In genomic region chr5:95843733-95844223, GRCh38 we compare ENCODE assay signal across 9 cellular contexts. TPM values are rescaled to one million over a fixed set of nuclear protein-coding genes. Genes with fewer than 3 reads are reported as not detected.
A peak's percentile ranks its signal among the peaks of the same experiment; 100 is the strongest.
DNase-seq lines count a peak whose midpoint lies in the region; ATAC-seq, FAIRE-seq and TF ChIP-seq lines count a peak whose summit lies in the region.
"Had no signal": no experiment of that assay in that cellular context is flagged by ENCODE, and none has a peak within 500 bp of the region (broad histone marks: within the 10 kb centered on the region; RNA-seq: fewer than 3 reads in every experiment).

No MANE protein-coding gene starts in this region.

- TF ChIP-seq CTCF in upper lobe of left lung (IDR thresholded peaks at IDR 0.05): no peak

- peak overlapping the region; percentile 61 for H3K9ac ChIP-seq in adipocyte (ENCODE audit: low read length)

- H3K9me3 Mint-ChIP-seq in activated naive CD8-positive, alpha-beta T cell treated with anti-CD3 and anti-CD28 coated beads, Interleukin-2, amount 50 U/mL, for 24 hours: no peaks in the 10 kb centered on the region
- H3K9me3 Mint-ChIP-seq in activated naive CD8-positive, alpha-beta T cell treated with anti-CD3 and anti-CD28 coated beads for 36 hours: no peaks in the 10 kb centered on the region
- H3K9me3 Mint-ChIP-seq: H9 had no signal

- H3K9me3 ChIP-seq in adipocyte (ENCODE audit: control insufficient read depth, low read length): no peaks in the 10 kb centered on the region
- H3K9me3 ChIP-seq in upper lobe of left lung: no peaks in the 10 kb centered on the region

- peak overlapping the region; percentile 37 for H3K4me3 ChIP-seq in adipocyte (ENCODE audit: low read length)
- no peak overlapping the region for H3K4me3 ChIP-seq in upper lobe of left lung

- no peak for ATAC-seq in activated naive CD8-positive, alpha-beta T cell treated with anti-CD3 and anti-CD28 coated beads, Interleukin-2, amount 50 U/mL, for 24 hours
- ATAC-seq in left lobe of liver (peak; percentile 66), upper lobe of left lung (ENCODE audit: low FRiP score in 2 of 2) (peak; percentile 15 to 43), HG03439 (IDR thresholded peaks at IDR 0.05; ENCODE audit: unreplicated experiment) (no peak)

- DNase-seq in activated naive CD8-positive, alpha-beta T cell treated with anti-CD3 and anti-CD28 coated beads, Interleukin-2, amount 50 U/mL, for 24 hours: no peak
- no peak for DNase-seq in activated naive CD8-positive, alpha-beta T cell treated with anti-CD3 and anti-CD28 coated beads for 36 hours
- DNase-seq in adipocyte (ENCODE audit: low read depth): peak; percentile 10
- DNase-seq in left lobe of liver (ENCODE audit: low spot score): peak; percentile 77
- peak in 1 of 2 donors; percentile 71 for DNase-seq in upper lobe of left lung
- DNase-seq in frontal cortex (ENCODE audit: low spot score in 2 of 2): no peak
- no peak for DNase-seq in inferior parietal cortex (ENCODE audit: extremely low spot score)

- peaks cover 67% of the 10 kb centered on the region for H3K4me1 ChIP-seq in adipocyte (ENCODE audit: control insufficient read depth, insufficient read depth, low read length)
- peaks cover 25 to 37% (median 30%) of the 10 kb centered on the region in 4 donors for H3K4me1 ChIP-seq in upper lobe of left lung

- no peak for FAIRE-seq in frontal cortex (lab: Jason Lieb, UNC)

- H3K27ac ChIP-seq in upper lobe of left lung: peak overlapping the region; percentile 78 to 82 (median 80)

- 32 to 55% methylated on average over 3 of the region's 3 CpGs for WGBS in upper lobe of left lung, 2 donors

- peak in 1 of 4 donors; percentile 73 for TF ChIP-seq EP300 in upper lobe of left lung (IDR thresholded peaks at IDR 0.05)

- H3K27ac Mint-ChIP-seq in activated naive CD8-positive, alpha-beta T cell treated with anti-CD3 and anti-CD28 coated beads, Interleukin-2, amount 50 U/mL, for 24 hours: peak overlapping the region; percentile 86
- no peak overlapping the region for H3K27ac Mint-ChIP-seq in activated naive CD8-positive, alpha-beta T cell treated with anti-CD3 and anti-CD28 coated beads for 36 hours
- H3K27ac Mint-ChIP-seq: H9 had no signal

- H3K27me3 ChIP-seq in adipocyte (replicated peaks; ENCODE audit: control insufficient read depth, insufficient read depth, low read length): no peaks in the 10 kb centered on the region
- no peaks in the 10 kb centered on the region for H3K27me3 ChIP-seq in upper lobe of left lung

- no peak for TF ChIP-seq POLR2A in upper lobe of left lung (IDR thresholded peaks at IDR 0.05)

- H3K36me3 ChIP-seq in adipocyte (ENCODE audit: control insufficient read depth, insufficient read depth, low read length, severe bottlenecking): no peaks in the 10 kb centered on the region
- no peaks in the 10 kb centered on the region for H3K36me3 ChIP-seq in upper lobe of left lung

- H3K4me3 Mint-ChIP-seq in activated naive CD8-positive, alpha-beta T cell treated with anti-CD3 and anti-CD28 coated beads, Interleukin-2, amount 50 U/mL, for 24 hours: no peak overlapping the region
- H3K4me3 Mint-ChIP-seq in activated naive CD8-positive, alpha-beta T cell treated with anti-CD3 and anti-CD28 coated beads for 36 hours: no peak overlapping the region
- H3K4me3 Mint-ChIP-seq: H9 had no signal

- H3K27me3 Mint-ChIP-seq in activated naive CD8-positive, alpha-beta T cell treated with anti-CD3 and anti-CD28 coated beads, Interleukin-2, amount 50 U/mL, for 24 hours: no peaks in the 10 kb centered on the region
- no peaks in the 10 kb centered on the region for H3K27me3 Mint-ChIP-seq in activated naive CD8-positive, alpha-beta T cell treated with anti-CD3 and anti-CD28 coated beads for 36 hours

- H3K4me1 Mint-ChIP-seq in activated naive CD8-positive, alpha-beta T cell treated with anti-CD3 and anti-CD28 coated beads, Interleukin-2, amount 50 U/mL, for 24 hours: peaks cover 26% of the 10 kb centered on the region
- H3K4me1 Mint-ChIP-seq in activated naive CD8-positive, alpha-beta T cell treated with anti-CD3 and anti-CD28 coated beads for 36 hours: peaks cover 17% of the 10 kb centered on the region

- no peaks in the 10 kb centered on the region for H3K36me3 Mint-ChIP-seq in activated naive CD8-positive, alpha-beta T cell treated with anti-CD3 and anti-CD28 coated beads, Interleukin-2, amount 50 U/mL, for 24 hours (ENCODE audit: low read depth)
- H3K36me3 Mint-ChIP-seq in activated naive CD8-positive, alpha-beta T cell treated with anti-CD3 and anti-CD28 coated beads for 36 hours: no peaks in the 10 kb centered on the region

RNA-seq across cellular contexts. Expression of gene GLRX, which starts 21.3 kb away (rescaled TPM):
- 10 to 100 TPM; 26.4 to 29.5 TPM for total RNA-seq in activated naive CD8-positive, alpha-beta T cell treated with anti-CD3 and anti-CD28 coated beads for 36 hours
- 41.3 TPM for total RNA-seq in left lobe of liver
- 10 to 100 TPM; 22.0 to 99.9 (median 78.5) TPM for total RNA-seq in upper lobe of left lung
- total RNA-seq in frontal cortex: 9.8 TPM

Comparison
In these comparisons a context has a peak if more than half of its experiments do, and no peak if none do; other contexts are left out.
1. ATAC-seq: peak in left lobe of liver (single experiment) and upper lobe of left lung (2 of 2); none in activated naive CD8-positive, alpha-beta T cell treated with anti-CD3 and anti-CD28 coated beads, Interleukin-2, amount 50 U/mL, for 24 hours (single experiment) and HG03439 (single experiment).
2. DNase-seq: peak in adipocyte (single experiment) and left lobe of liver (single experiment); none in activated naive CD8-positive, alpha-beta T cell treated with anti-CD3 and anti-CD28 coated beads, Interleukin-2, amount 50 U/mL, for 24 hours (single experiment), activated naive CD8-positive, alpha-beta T cell treated with anti-CD3 and anti-CD28 coated beads for 36 hours (single experiment), frontal cortex (0 of 2) and inferior parietal cortex (single experiment).